In genomic region chr3:197951392-197951990, GRCh38 we compare ENCODE assay signal across 9 cellular contexts. TPM values are rescaled to one million over a fixed set of nuclear protein-coding genes. Genes with fewer than 3 reads are reported as not detected.
DNase-seq lines count a peak whose midpoint lies in the region; ATAC-seq and TF ChIP-seq lines count a peak whose summit lies in the region.
"Had no signal": no experiment of that assay in that cellular context is flagged by ENCODE, and none has a peak within 500 bp of the region (broad histone marks: within the 10 kb centered on the region; RNA-seq: fewer than 3 reads in every experiment).

No MANE protein-coding gene starts in this region.

- H3K27me3 ChIP-seq in Panc1 (ENCODE audit: control insufficient read depth, insufficient read depth, low read length) = no peaks in the 10 kb centered on the region
- H3K27me3 ChIP-seq in trophoblast cell (ENCODE audit: insufficient read depth, low read length) = no peaks in the 10 kb centered on the region

- intact Hi-C loops in Panc1 (cut with micrococcal nuclease; ENCODE audit: unreplicated experiment) = no loop called here

- peaks cover 7% of the 10 kb centered on the region for H3K79me1 ChIP-seq in trophoblast cell (ENCODE audit: low read length)

- BruUV-seq in Panc1 (replicated peaks; lab: Mats Ljungman, UMichigan) = no TSS peak

- H3K18ac ChIP-seq in trophoblast cell (ENCODE audit: low read length) = no peak overlapping the region

- H2BK120ac ChIP-seq in trophoblast cell (ENCODE audit: insufficient read depth, low read length, poor library complexity) = no peak overlapping the region

- H3K4me3 ChIP-seq in Panc1 (ENCODE audit: low read depth in 2 of 2, low read length in 2 of 2) (peak overlapping the region; percentile 57 to 98), epithelial cell of proximal tubule (ENCODE audit: low read depth, low read length) (peak overlapping the region; percentile 91), trophoblast cell (ENCODE audit: low read depth, low read length) (no peak overlapping the region)

- no peak overlapping the region for H3K14ac ChIP-seq in trophoblast cell (ENCODE audit: low read length)

- DNase-seq in Panc1 (ENCODE audit: low read depth, low spot score) (no peak), epithelial cell of proximal tubule (ENCODE audit: low read depth) (no peak), trophoblast cell (no peak), kidney tubule cell (ENCODE audit: low spot score) (no peak), RPMI8226 (no peak)
- DNase-seq: SHP77 had no signal

- CTCF ChIA-PET in Panc1 (lab: Charles Lee) = interaction anchor here (1.1 kb wide), 1 partner anchor 100 kb away, joined by 3 read pairs; no protein-coding TSS in a partner anchor

- peak overlapping the region; percentile 66 for H3K4me2 ChIP-seq in trophoblast cell (ENCODE audit: low read length)

- ATAC-seq in Panc1 (no peak), GM21360 (IDR thresholded peaks at IDR 0.05; ENCODE audit: unreplicated experiment) (no peak), GM19324 (IDR thresholded peaks at IDR 0.05; ENCODE audit: low FRiP score, unreplicated experiment) (no peak)

- H4K91ac ChIP-seq in trophoblast cell (ENCODE audit: low read depth, low read length) = no peak overlapping the region

- no peak overlapping the region for H2BK5ac ChIP-seq in trophoblast cell (ENCODE audit: low read depth, low read length, poor library complexity)

- no peak overlapping the region for H2BK12ac ChIP-seq in trophoblast cell (ENCODE audit: low read length)

- no peak overlapping the region for H3K23ac ChIP-seq in trophoblast cell (ENCODE audit: low read length)

- H3K27ac ChIP-seq in Panc1 (ENCODE audit: low read length) = peak overlapping the region; percentile 99
- H3K27ac ChIP-seq in trophoblast cell (ENCODE audit: low read depth, low read length) = no peak overlapping the region

- H3K9me3 ChIP-seq in ES-I3 (ENCODE audit: control insufficient read depth, insufficient read depth, low read length) (no peaks in the 10 kb centered on the region), Panc1 (ENCODE audit: control insufficient read depth, insufficient read depth, low read depth, low read length) (no peaks in the 10 kb centered on the region), trophoblast cell (ENCODE audit: insufficient read depth, low read depth, low read length) (no peaks in the 10 kb centered on the region)

- in situ Hi-C loops in Panc1 (cut with HindIII; ENCODE audit: low pct_unique_long_range_greater_than_20kb, low sequenced_read_pairs) = no loop called here

- H3K79me2 ChIP-seq in trophoblast cell (ENCODE audit: control insufficient read depth, insufficient read depth, low read length, poor library complexity) = peaks cover 9% of the 10 kb centered on the region

- no CpG with 5 or more reads among the region's 21 CpGs for WGBS in trophoblast cell (ENCODE audit: extremely low coverage, insufficient coverage, insufficient read length)

- H2AFZ ChIP-seq in trophoblast cell (ENCODE audit: insufficient read depth, low read length, poor library complexity) = no peak overlapping the region

- POLR2A ChIA-PET in Panc1 (lab: Charles Lee) = interaction anchor here (0.6 kb wide), 1 partner anchor 10 kb away, joined by 4 read pairs; no protein-coding TSS in a partner anchor

- no peak overlapping the region for H2AK5ac ChIP-seq in trophoblast cell (ENCODE audit: low read length)

- H3K4ac ChIP-seq in trophoblast cell (ENCODE audit: low read depth, low read length) = peak overlapping the region; percentile 57

- no peak for TF ChIP-seq CTCF in Panc1 (IDR thresholded peaks at IDR 0.05)
- TF ChIP-seq CTCF in epithelial cell of proximal tubule (conservative IDR thresholded peaks at IDR 0.05; ENCODE audit: low read depth, low read length) = no peak

- H3K36me3 ChIP-seq in ES-I3 (ENCODE audit: insufficient read depth, low read length) (peaks cover 46% of the 10 kb centered on the region), Panc1 (ENCODE audit: control insufficient read depth, insufficient read depth, low read length) (peaks cover 18% of the 10 kb centered on the region), trophoblast cell (ENCODE audit: control insufficient read depth in 1 of 2, insufficient read depth in 2 of 2, low read length in 2 of 2) (peaks cover 36 to 42% of the 10 kb centered on the region in 2 experiments)

- peak overlapping the region; percentile 86 for H3K9ac ChIP-seq in ES-I3 (ENCODE audit: low read depth, low read length)
- no peak overlapping the region for H3K9ac ChIP-seq in trophoblast cell (ENCODE audit: low read length)

- H4K12ac ChIP-seq in trophoblast cell (ENCODE audit: low read depth, low read length) = no peak overlapping the region

- no peaks in the 10 kb centered on the region for H3K4me1 ChIP-seq in ES-I3 (ENCODE audit: insufficient read depth, low read length)
- H3K4me1 ChIP-seq in Panc1 (ENCODE audit: control insufficient read depth, insufficient read depth, low read length) = peaks cover 42% of the 10 kb centered on the region
- H3K4me1 ChIP-seq in trophoblast cell (ENCODE audit: control insufficient read depth in 1 of 2, insufficient read depth in 2 of 2, low read length in 2 of 2) = peaks cover 0 to 8% of the 10 kb centered on the region in 2 experiments

- no peak overlapping the region for H4K8ac ChIP-seq in trophoblast cell (ENCODE audit: low read depth, low read length)

RNA-seq across cellular contexts. Expression of gene RPL35A, which starts 1.5 kb away (rescaled TPM):
- total RNA-seq in Panc1 (2021; ENCODE audit: unreplicated experiment) (1,025 TPM), epithelial cell of proximal tubule (842 and 1,007 TPM in 2 replicates)
- 981 TPM for polyA plus RNA-seq in Panc1 (2012; ENCODE audit: insufficient read length)
- 2,548 and 2,659 TPM in 2 replicates for polyA plus RNA-seq in trophoblast cell (2013)

RNA-seq across cellular contexts. Expression of gene LMLN, which starts 8.5 kb away (rescaled TPM):
- 21.8 TPM for total RNA-seq in Panc1 (2021; ENCODE audit: unreplicated experiment)
- 7.1 TPM for polyA plus RNA-seq in Panc1 (2012; ENCODE audit: insufficient read length)
- 2.0 and 4.0 TPM in 2 replicates for total RNA-seq in epithelial cell of proximal tubule
- 1.7 and 1.8 TPM in 2 replicates for polyA plus RNA-seq in trophoblast cell (2013)
